In genomic region chr15:56805466-56806146, GRCh38 we compare ENCODE assay signal across 8 cellular contexts.
DNase-seq lines count a peak whose midpoint lies in the region; ATAC-seq and TF ChIP-seq lines count a peak whose summit lies in the region.

No MANE protein-coding gene starts in this region.

- H3K27me3 Mint-ChIP-seq in activated T-cell treated with anti-CD3 and anti-CD28 coated beads, Interleukin-2, amount 50 U/mL, for 4 hours (ENCODE audit: low read depth): peaks cover 2% of the 10 kb centered on the region

- H3K9ac ChIP-seq in PC-3 (ENCODE audit: low read length): peak overlapping the region; percentile 21

- peaks cover 8% of the 10 kb centered on the region for H3K4me1 Mint-ChIP-seq in activated T-cell treated with anti-CD3 and anti-CD28 coated beads, Interleukin-2, amount 50 U/mL, for 4 hours (ENCODE audit: low read depth)

- H3K36me3 ChIP-seq in PC-3 (ENCODE audit: low read depth, low read length): no peaks in the 10 kb centered on the region
- H3K36me3 ChIP-seq in effector memory CD4-positive, alpha-beta T cell (ENCODE audit: control insufficient read depth, insufficient read depth, low read length): no peaks in the 10 kb centered on the region

- TF ChIP-seq CTCF in PC-3 (conservative IDR thresholded peaks at IDR 0.05; ENCODE audit: low read depth, low read length): no peak

- peak overlapping the region; percentile 58 for H3K4me3 ChIP-seq in PC-3 (ENCODE audit: low read length)
- H3K4me3 ChIP-seq in effector memory CD4-positive, alpha-beta T cell (ENCODE audit: insufficient read depth, low read depth, low read length, poor library complexity, severe bottlenecking): no peak overlapping the region

- POLR2A ChIA-PET in PC-3 (lab: Charles Lee; ENCODE audit: unreplicated experiment): no interaction called here

- no peaks in the 10 kb centered on the region for H3K9me2 ChIP-seq in PC-3 (replicated peaks; ENCODE audit: low read length)

- intact Hi-C loops in PC-3 (cut with micrococcal nuclease): loop anchor here (5.0 kb wide), 1 partner anchor 73 kb away; the partner anchor contains the start of gene ZNF280D

- peaks cover 7% of the 10 kb centered on the region for H3K36me3 Mint-ChIP-seq in activated T-cell treated with anti-CD3 and anti-CD28 coated beads, Interleukin-2, amount 50 U/mL, for 4 hours (ENCODE audit: insufficient read depth)

- peaks cover 19% of the 10 kb centered on the region for H3K9me3 Mint-ChIP-seq in activated T-cell treated with anti-CD3 and anti-CD28 coated beads, Interleukin-2, amount 50 U/mL, for 4 hours

- H3K79me2 ChIP-seq in PC-3 (ENCODE audit: low read length): no peaks in the 10 kb centered on the region

- H4K20me1 ChIP-seq in PC-3 (ENCODE audit: low read length): no peaks in the 10 kb centered on the region

- H3K27ac ChIP-seq in PC-3 (ENCODE audit: low read length) (peak overlapping the region; percentile 10), epithelial cell of prostate (peak overlapping the region; percentile 51)
- H3K27ac ChIP-seq in effector memory CD4-positive, alpha-beta T cell (ENCODE audit: insufficient read depth, low read length, poor library complexity, severe bottlenecking): no peak overlapping the region

- peak overlapping the region; percentile 82 for H3K4me2 ChIP-seq in PC-3 (ENCODE audit: low read length)

- no TSS peak for BruUV-seq in PC-3 (replicated peaks; lab: Mats Ljungman, UMichigan)

- H3K9me3 ChIP-seq in PC-3 (ENCODE audit: low read length): peaks cover 16% of the 10 kb centered on the region; the same call in 1 of the 2 replicates
- H3K9me3 ChIP-seq in effector memory CD4-positive, alpha-beta T cell (ENCODE audit: control insufficient read depth, low read length): no peaks in the 10 kb centered on the region

- peak; percentile 89 to 94 for ATAC-seq in activated T-cell treated with anti-CD3 and anti-CD28 coated beads, Interleukin-2, amount 50 U/mL, for 4 hours
- ATAC-seq in PC-3: peak; percentile 96

- CTCF ChIA-PET in PC-3 (lab: Charles Lee): no interaction called here

- no peaks in the 10 kb centered on the region for H3F3A ChIP-seq in PC-3 (ENCODE audit: low read length, unreplicated experiment)

- H2AFZ ChIP-seq in PC-3 (ENCODE audit: low read length): peak overlapping the region; percentile 77

- no peaks in the 10 kb centered on the region for H3K27me3 ChIP-seq in PC-3 (ENCODE audit: low read length)
- no peaks in the 10 kb centered on the region for H3K27me3 ChIP-seq in effector memory CD4-positive, alpha-beta T cell (replicated peaks; ENCODE audit: control insufficient read depth, insufficient read depth, low read length, poor library complexity, severe bottlenecking)

- H3K4me3 Mint-ChIP-seq in activated T-cell treated with anti-CD3 and anti-CD28 coated beads, Interleukin-2, amount 50 U/mL, for 4 hours: no peak overlapping the region

- peaks cover 13% of the 10 kb centered on the region for H3K4me1 ChIP-seq in PC-3 (ENCODE audit: insufficient read depth, low read length)
- H3K4me1 ChIP-seq in effector memory CD4-positive, alpha-beta T cell (ENCODE audit: control insufficient read depth, insufficient read depth, low read length, poor library complexity, severe bottlenecking): no peaks in the 10 kb centered on the region

- DNase-seq in activated T-cell treated with anti-CD3 and anti-CD28 coated beads, Interleukin-2, amount 50 U/mL, for 4 hours: no peak
- no peak for DNase-seq in activated T-cell treated with anti-CD3 and anti-CD28 coated beads, Interleukin-2, amount 50 U/mL, for 1 hour
- DNase-seq in PC-3 (peak; percentile 71), epithelial cell of prostate (ENCODE audit: low read depth, low spot score) (peak; percentile 49), renal cortical epithelial cell (ENCODE audit: low read depth) (peak; percentile 87), SKM-1 treated with dmso at 0.1 percent for 144 hours (lab: John Stamatoyannopoulos, UW; ENCODE audit: unreplicated experiment) (no peak), NCI-H345 (lab: John Stamatoyannopoulos, UW) (no peak)
- DNase-seq in effector memory CD4-positive, alpha-beta T cell: no peak

Comparison
In these comparisons a context has a peak if more than half of its experiments do, and no peak if none do; other contexts are left out.
1. DNase-seq: peak in PC-3 (single experiment), epithelial cell of prostate (single experiment) and renal cortical epithelial cell (single experiment); none in activated T-cell treated with anti-CD3 and anti-CD28 coated beads, Interleukin-2, amount 50 U/mL, for 4 hours (single experiment), activated T-cell treated with anti-CD3 and anti-CD28 coated beads, Interleukin-2, amount 50 U/mL, for 1 hour (single experiment), SKM-1 treated with dmso at 0.1 percent for 144 hours (single experiment), NCI-H345 (single experiment) and effector memory CD4-positive, alpha-beta T cell (0 of 3).